31 cellular contexts compared by ENCODE assay signal in the genomic region with DNA sequence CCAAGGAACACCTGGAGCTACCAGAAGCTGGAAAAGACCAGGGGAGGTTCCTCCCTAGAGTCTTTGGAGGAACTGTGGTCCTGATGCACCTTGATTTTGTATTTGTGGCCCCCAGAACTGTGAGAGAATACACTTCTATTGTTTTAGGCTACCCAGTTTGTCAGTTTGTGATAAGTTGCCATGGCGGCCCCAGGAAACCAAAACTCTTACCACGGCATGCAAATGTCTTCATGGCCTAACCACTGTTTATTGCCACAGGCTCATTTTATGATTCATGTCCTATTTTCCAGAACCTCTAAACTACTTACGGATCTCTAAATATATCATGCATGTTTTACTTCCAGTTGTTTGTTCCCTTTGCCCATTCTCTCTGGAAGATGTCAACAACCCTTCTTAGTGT.
"Had no signal": no experiment of that assay in that cellular context is flagged by ENCODE, and none has a peak within 500 bp of the region (broad histone marks: within the 10 kb centered on the region; RNA-seq: fewer than 3 reads in every experiment).

No MANE protein-coding gene starts in this region.

- H3K27me3 Mint-ChIP-seq: naive B cell; natural killer cell treated with Interleukin-12 subunit alpha and Interleukin-12 subunit beta and Interleukin-15 and Interleukin-18, amount 100 ng/mL, for 72 hours; progenitor cell of endocrine pancreas; stimulated activated naive CD8-positive, alpha-beta T cell treated with anti-CD3 and anti-CD28 coated beads, Interleukin-15, amount 100 ng/mL, for 72 hours had no signal

- H3K4me3 Mint-ChIP-seq: mesothelial cell of epicardium; naive B cell; natural killer cell treated with Interleukin-12 subunit alpha and Interleukin-12 subunit beta and Interleukin-15 and Interleukin-18, amount 100 ng/mL, for 72 hours; neural crest cell; stimulated activated naive CD8-positive, alpha-beta T cell treated with anti-CD3 and anti-CD28 coated beads, Interleukin-15, amount 100 ng/mL, for 72 hours had no signal

- H3K9ac ChIP-seq: parathyroid adenoma had no signal

- H3K4me1 Mint-ChIP-seq: mesothelial cell of epicardium; naive B cell; neural crest cell; stimulated activated naive CD8-positive, alpha-beta T cell treated with anti-CD3 and anti-CD28 coated beads, Interleukin-15, amount 100 ng/mL, for 72 hours had no signal

- H3K4me2 ChIP-seq: smooth muscle cell had no signal

- H3K36me3 ChIP-seq: esophagus muscularis mucosa, gastroesophageal sphincter, left lung, neutrophil, right atrium auricular region, suprapubic skin, transverse colon, upper lobe of right lung, uterus had no signal

- H3K36me3 Mint-ChIP-seq: mesothelial cell of epicardium, naive B cell had no signal

- H3K9me3 ChIP-seq: neutrophil, right atrium auricular region, transverse colon, upper lobe of right lung, uterus had no signal

- ATAC-seq: foreskin keratinocyte; gastroesophageal sphincter; left cardiac atrium; left lung; mucosa of descending colon; natural killer cell treated with Interleukin-12 subunit alpha and Interleukin-12 subunit beta and Interleukin-15 and Interleukin-18, amount 100 ng/mL, for 72 hours; sciatic nerve; stimulated activated naive CD8-positive, alpha-beta T cell treated with anti-CD3 and anti-CD28 coated beads, Interleukin-15, amount 100 ng/mL, for 72 hours; upper lobe of right lung had no signal

- H3K4me1 ChIP-seq: esophagus muscularis mucosa, foreskin keratinocyte, gastroesophageal sphincter, left lung, parathyroid adenoma, right atrium auricular region, suprapubic skin, transverse colon, upper lobe of right lung, uterus had no signal

- H3K27ac Mint-ChIP-seq: mesothelial cell of epicardium; naive B cell; natural killer cell treated with Interleukin-12 subunit alpha and Interleukin-12 subunit beta and Interleukin-15 and Interleukin-18, amount 100 ng/mL, for 72 hours; progenitor cell of endocrine pancreas; stimulated activated naive CD8-positive, alpha-beta T cell treated with anti-CD3 and anti-CD28 coated beads, Interleukin-15, amount 100 ng/mL, for 72 hours had no signal

- H3K27ac ChIP-seq: coronary artery, esophagus muscularis mucosa, foreskin keratinocyte, gastroesophageal sphincter, left lung, neutrophil, parathyroid adenoma, right atrium auricular region, suprapubic skin, transverse colon, upper lobe of right lung, uterus had no signal

- DNase-seq: dermis blood vessel endothelial cell; effector memory CD4-positive, alpha-beta T cell; foreskin keratinocyte; kidney; left cardiac atrium; left lung; mesenchymal stem cell; mucosa of descending colon; naive B cell; stimulated activated CD4-positive, alpha-beta T cell treated with anti-CD3 and anti-CD28 coated beads, Interleukin-12 subunit alpha, Interleukin-12 subunit beta, amount 100 ng/mL, for 4 hours; stimulated activated CD4-positive, alpha-beta T cell treated with anti-CD3 and anti-CD28 coated beads, Interleukin-1b, Interleukin-23, amount 100 ng/mL, for 48 hours; stimulated activated CD4-positive, alpha-beta T cell treated with anti-CD3 and anti-CD28 coated beads, Interleukin-4, amount 100 ng/mL, for 1 hour; stimulated activated CD8-positive, alpha-beta memory T cell treated with anti-CD3 and anti-CD28 coated beads, Interleukin-4, amount 100 ng/mL, for 48 hours; stimulated activated naive CD4-positive, alpha-beta T cell; stimulated activated naive CD8-positive, alpha-beta T cell treated with anti-CD3 and anti-CD28 coated beads, Interleukin-15, amount 100 ng/mL, for 72 hours; transverse colon; upper lobe of right lung; uterus had no signal

- H3K4me3 ChIP-seq: coronary artery, esophagus muscularis mucosa, gastroesophageal sphincter, left lung, mucosa of descending colon, right atrium auricular region, smooth muscle cell, suprapubic skin, transverse colon, upper lobe of right lung, uterus had no signal

- H3K27me3 ChIP-seq: esophagus muscularis mucosa, foreskin keratinocyte, gastroesophageal sphincter, left lung, neutrophil, right atrium auricular region, suprapubic skin, transverse colon, upper lobe of right lung, uterus had no signal
